11 cellular contexts compared by ENCODE assay signal in genomic region chr18:63158012-63158631, GRCh38.
DNase-seq lines count a peak whose midpoint lies in the region; ATAC-seq and TF ChIP-seq lines count a peak whose summit lies in the region.
"Had no signal": no experiment of that assay in that cellular context is flagged by ENCODE, and none has a peak within 500 bp of the region (broad histone marks: within the 10 kb centered on the region; RNA-seq: fewer than 3 reads in every experiment).

No MANE protein-coding gene starts in this region.

- no peaks in the 10 kb centered on the region for H3K36me3 ChIP-seq in SU-DHL-6 (ENCODE audit: low read length)
- H3K36me3 ChIP-seq in subcutaneous abdominal adipose tissue (ENCODE audit: control insufficient read depth in 5 of 5, insufficient read depth in 5 of 5, low read length in 5 of 5): no peaks in the 10 kb centered on the region
- H3K36me3 ChIP-seq in heart right ventricle: no peaks in the 10 kb centered on the region
- H3K36me3 ChIP-seq: suprapubic skin had no signal

- WGBS in heart right ventricle, 2 donors: 79 to 80% methylated on average over 7 of the region's 7 CpGs

- POLR2A ChIA-PET in activated CD4-positive, alpha-beta T cell treated with anti-CD3 and anti-CD28 coated beads, Interleukin-2, amount 10 ng/mL, durations not matched to agents 7 days and 5 days (lab: Charles Lee): no interaction called here

- no peaks in the 10 kb centered on the region for H3K9me3 Mint-ChIP-seq in activated CD4-positive, alpha-beta T cell treated with anti-CD3 and anti-CD28 coated beads, Interleukin-2, amount 10 ng/mL, durations not matched to agents 7 days and 5 days

- H3K4me1 Mint-ChIP-seq in activated CD4-positive, alpha-beta T cell treated with anti-CD3 and anti-CD28 coated beads, Interleukin-2, amount 10 ng/mL, durations not matched to agents 7 days and 5 days: peaks cover 100% of the 10 kb centered on the region

- TF ChIP-seq CTCF in SU-DHL-6 (IDR thresholded peaks at IDR 0.05; ENCODE audit: insufficient read depth, low read length, poor library complexity, severe bottlenecking): no peak
- no peak for TF ChIP-seq CTCF in coronary artery (IDR thresholded peaks at IDR 0.05)
- no peak for TF ChIP-seq CTCF in GM13977 (IDR thresholded peaks at IDR 0.05; ENCODE audit: extremely low read depth, insufficient read depth, missing control alignments)
- no peak for TF ChIP-seq CTCF in heart right ventricle (IDR thresholded peaks at IDR 0.05)

- in situ Hi-C loops in GM13977 (cut with MboI; ENCODE audit: low pct_unique_long_range_greater_than_20kb, low sequenced_read_pairs, unreplicated experiment): loop anchor here (10.0 kb wide), 1 partner anchor 157 kb away; the partner anchor contains the start of gene BCL2

- H2AFZ ChIP-seq in SU-DHL-6 (ENCODE audit: low read depth, low read length, severe bottlenecking): no peak overlapping the region

- peaks cover 68% of the 10 kb centered on the region for H3K36me3 Mint-ChIP-seq in activated CD4-positive, alpha-beta T cell treated with anti-CD3 and anti-CD28 coated beads, Interleukin-2, amount 10 ng/mL, durations not matched to agents 7 days and 5 days (ENCODE audit: low read depth)

- H3F3A ChIP-seq in SU-DHL-6 (ENCODE audit: insufficient read depth): peaks cover 84% of the 10 kb centered on the region

- H3K4me3 Mint-ChIP-seq in activated CD4-positive, alpha-beta T cell treated with anti-CD3 and anti-CD28 coated beads, Interleukin-2, amount 10 ng/mL, durations not matched to agents 7 days and 5 days: peak overlapping the region; percentile 78

- intact Hi-C loops in heart right ventricle (cut with DNase I): loop anchor here in 5 of 10 donors (5.0 to 10.0 kb wide), 4 partner anchors 67 to 141 kb away; no protein-coding TSS in a partner anchor

- peak overlapping the region; percentile 92 for H3K27ac ChIP-seq in SU-DHL-6 (ENCODE audit: low read depth, low read length)
- H3K27ac ChIP-seq in coronary artery: peak overlapping the region; percentile 70 to 78
- H3K27ac ChIP-seq in subcutaneous abdominal adipose tissue (ENCODE audit: low read depth, low read length): peak overlapping the region; percentile 34
- H3K27ac ChIP-seq in heart right ventricle: peak overlapping the region in 1 of 10 donors; percentile 86
- H3K27ac ChIP-seq: suprapubic skin had no signal

- no peak for ATAC-seq in HG03025 (IDR thresholded peaks at IDR 0.05; ENCODE audit: low FRiP score, unreplicated experiment)
- no peak for ATAC-seq in heart right ventricle

- H3K27me3 ChIP-seq in SU-DHL-6 (ENCODE audit: low read length) (no peaks in the 10 kb centered on the region), subcutaneous abdominal adipose tissue (ENCODE audit: control insufficient read depth in 5 of 5, insufficient read depth in 4 of 5, low read length in 5 of 5) (no peaks in the 10 kb centered on the region), heart right ventricle (no peaks in the 10 kb centered on the region)
- H3K27me3 ChIP-seq: suprapubic skin had no signal

- H3K4me2 ChIP-seq in SU-DHL-6 (ENCODE audit: low read depth, low read length, poor library complexity, severe bottlenecking): peak overlapping the region; percentile 75

- H3K4me3 ChIP-seq in SU-DHL-6 (ENCODE audit: insufficient read depth, low read length, poor library complexity, severe bottlenecking): peak overlapping the region; percentile 25
- H3K4me3 ChIP-seq in coronary artery: peak overlapping the region; percentile 25
- no peak overlapping the region for H3K4me3 ChIP-seq in subcutaneous abdominal adipose tissue (ENCODE audit: low read depth in 1 of 5, low read length in 5 of 5)
- H3K4me3 ChIP-seq in heart right ventricle: no peak overlapping the region
- H3K4me3 ChIP-seq: suprapubic skin had no signal

- no peaks in the 10 kb centered on the region for H3K9me2 ChIP-seq in SU-DHL-6 (replicated peaks; ENCODE audit: insufficient read depth, low read length)

- H3K27me3 Mint-ChIP-seq in activated CD4-positive, alpha-beta T cell treated with anti-CD3 and anti-CD28 coated beads, Interleukin-2, amount 10 ng/mL, durations not matched to agents 7 days and 5 days: no peaks in the 10 kb centered on the region

- H4K20me1 ChIP-seq in SU-DHL-6 (ENCODE audit: low read depth, low read length): no peaks in the 10 kb centered on the region; the same call in 1 of the 2 replicates

- no peak for DNase-seq in activated CD4-positive, alpha-beta T cell treated with anti-CD3 and anti-CD28 coated beads, Interleukin-2, amount 10 ng/mL, durations not matched to agents 7 days and 5 days
- DNase-seq in activated CD4-positive, alpha-beta T cell treated with anti-CD3 and anti-CD28 coated beads for 48 hours: no peak
- no peak for DNase-seq in coronary artery (ENCODE audit: low spot score)
- DNase-seq in GM13977 (ENCODE audit: low spot score): no peak
- DNase-seq in heart right ventricle: no peak
- DNase-seq: left colon; stimulated activated CD4-positive, alpha-beta T cell treated with anti-CD3 and anti-CD28 coated beads, Interleukin-2, amount 100 ng/mL, for 48 hours had no signal

- H3K79me2 ChIP-seq in SU-DHL-6 (ENCODE audit: insufficient read depth, low read length): peaks cover 66% of the 10 kb centered on the region

- CTCF ChIA-PET in activated CD4-positive, alpha-beta T cell treated with anti-CD3 and anti-CD28 coated beads, Interleukin-2, amount 10 ng/mL, durations not matched to agents 7 days and 5 days (lab: Charles Lee): interaction anchor here (0.7 to 1.5 kb wide), 3 partner anchors 19 to 166 kb away, joined by 3 read pairs; no protein-coding TSS in a partner anchor

- peak overlapping the region; percentile 67 for H3K9ac ChIP-seq in SU-DHL-6 (ENCODE audit: low read length)
- no peak overlapping the region for H3K9ac ChIP-seq in subcutaneous abdominal adipose tissue (ENCODE audit: low read length in 5 of 5)

- H3K4me1 ChIP-seq in subcutaneous abdominal adipose tissue (ENCODE audit: control insufficient read depth in 5 of 5, insufficient read depth in 5 of 5, low read length in 5 of 5): peaks cover 3 to 37% (median 31%) of the 10 kb centered on the region in 5 donors
- H3K4me1 ChIP-seq in heart right ventricle: peaks cover 16 to 69% (median 39%) of the 10 kb centered on the region in 9 donors

- H3K9me3 ChIP-seq in SU-DHL-6 (ENCODE audit: insufficient read depth, low read length) (no peaks in the 10 kb centered on the region), subcutaneous abdominal adipose tissue (ENCODE audit: control insufficient read depth in 5 of 5, low read length in 5 of 5) (no peaks in the 10 kb centered on the region), heart right ventricle (no peaks in the 10 kb centered on the region)
- H3K9me3 ChIP-seq: suprapubic skin had no signal

- H3K27ac Mint-ChIP-seq in activated CD4-positive, alpha-beta T cell treated with anti-CD3 and anti-CD28 coated beads, Interleukin-2, amount 10 ng/mL, durations not matched to agents 7 days and 5 days: peak overlapping the region; percentile 90

Comparison
In these comparisons a context has a peak if more than half of its experiments do, and no peak if none do; other contexts are left out.
1. H3K4me3 ChIP-seq: peak in SU-DHL-6 (single experiment) and coronary artery (single experiment); none in subcutaneous abdominal adipose tissue (0 of 5) and heart right ventricle (0 of 10).